9 cellular contexts compared by ENCODE assay signal in the genomic region with DNA sequence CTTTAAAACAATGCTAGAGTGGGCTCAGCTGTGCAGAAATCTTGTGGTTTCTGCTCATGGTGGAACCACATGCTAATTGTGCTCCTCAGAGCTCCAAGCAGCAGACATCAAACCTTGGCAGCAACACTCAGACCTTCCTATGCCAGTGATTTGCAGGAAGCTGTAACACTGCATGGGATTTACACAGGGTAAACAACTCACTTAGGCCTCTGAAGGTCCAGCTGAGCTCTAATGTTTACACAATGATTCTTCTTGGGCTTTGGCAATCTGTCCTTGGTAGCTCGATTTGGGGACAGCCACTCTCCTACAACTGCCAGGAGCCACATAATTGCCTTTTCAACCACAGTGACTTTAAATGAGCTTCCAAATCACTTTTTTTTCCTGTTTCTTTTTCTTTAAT.
DNase-seq lines count a peak whose midpoint lies in the region; ATAC-seq and TF ChIP-seq lines count a peak whose summit lies in the region.
"Had no signal": no experiment of that assay in that cellular context is flagged by ENCODE, and none has a peak within 500 bp of the region (broad histone marks: within the 10 kb centered on the region; RNA-seq: fewer than 3 reads in every experiment).

No MANE protein-coding gene starts in this region.

- H3K27me3 Mint-ChIP-seq in CD4-positive, alpha-beta T cell = no peaks in the 10 kb centered on the region

- H3K27me3 ChIP-seq in gastroesophageal sphincter = no peaks in the 10 kb centered on the region
- no peaks in the 10 kb centered on the region for H3K27me3 ChIP-seq in gastrocnemius medialis
- no peaks in the 10 kb centered on the region for H3K27me3 ChIP-seq in CD4-positive, alpha-beta T cell (ENCODE audit: control insufficient read depth, insufficient read depth, low read length)

- no peak overlapping the region for H3K27ac Mint-ChIP-seq in CD4-positive, alpha-beta T cell

- in situ Hi-C loops in gastrocnemius medialis (cut with MboI; ENCODE audit: low sequenced_read_pairs in 4 of 4) = no loop called here

- H3K4me3 Mint-ChIP-seq in CD4-positive, alpha-beta T cell = no peak overlapping the region
- H3K4me3 Mint-ChIP-seq: activated T-cell treated with anti-CD3 and anti-CD28 coated beads, Interleukin-2, amount 50 U/mL, for 4 hours had no signal

- no peaks in the 10 kb centered on the region for H3K4me1 Mint-ChIP-seq in CD4-positive, alpha-beta T cell (ENCODE audit: low read depth)

- H3K4me3 ChIP-seq in gastroesophageal sphincter (no peak overlapping the region), gastrocnemius medialis (no peak overlapping the region)

- ATAC-seq in gastroesophageal sphincter = peak; percentile 52
- ATAC-seq in gastrocnemius medialis = peak; percentile 49 to 67
- ATAC-seq in GM18858 (IDR thresholded peaks at IDR 0.05; ENCODE audit: unreplicated experiment) = no peak
- ATAC-seq in CD4-positive, alpha-beta T cell (ENCODE audit: poor library complexity) = no peak
- ATAC-seq: activated T-cell treated with anti-CD3 and anti-CD28 coated beads, Interleukin-2, amount 50 U/mL, for 4 hours had no signal

- TF ChIP-seq POLR2A in gastroesophageal sphincter (IDR thresholded peaks at IDR 0.05) = no peak
- TF ChIP-seq POLR2A in gastrocnemius medialis (IDR thresholded peaks at IDR 0.05) = no peak

- intact Hi-C loops in gastrocnemius medialis (cut with DNase I; ENCODE audit: low total_unique reads) = no loop called here
- intact Hi-C loops in CD4-positive, alpha-beta T cell (cut with DNase I, micrococcal nuclease) = no loop called here

- H3K36me3 ChIP-seq in gastroesophageal sphincter = peaks cover 0 to 88% of the 10 kb centered on the region in 2 donors
- H3K36me3 ChIP-seq in gastrocnemius medialis = peaks cover 0 to 45% of the 10 kb centered on the region in 2 donors

- H3K36me3 Mint-ChIP-seq in CD4-positive, alpha-beta T cell (ENCODE audit: low read depth) = no peaks in the 10 kb centered on the region

- CTCF ChIA-PET in CD4-positive, alpha-beta T cell (lab: Charles Lee) = no interaction called here

- peaks cover 22 to 95% (median 42%) of the 10 kb centered on the region in 3 donors for H3K4me1 ChIP-seq in gastroesophageal sphincter
- peaks cover 24 to 27% of the 10 kb centered on the region in 2 donors for H3K4me1 ChIP-seq in gastrocnemius medialis

- no peaks in the 10 kb centered on the region for H3K9me3 Mint-ChIP-seq in CD4-positive, alpha-beta T cell
- H3K9me3 Mint-ChIP-seq: activated T-cell treated with anti-CD3 and anti-CD28 coated beads, Interleukin-2, amount 50 U/mL, for 4 hours had no signal

- POLR2A ChIA-PET in CD4-positive, alpha-beta T cell (lab: Charles Lee) = no interaction called here

- peak; percentile 82 for DNase-seq in H4 (ENCODE audit: low spot score)
- peak; percentile 14 to 50 for DNase-seq in NOMO-1 (lab: John Stamatoyannopoulos, UW; ENCODE audit: unreplicated experiment in 2 of 2)
- no peak for DNase-seq in gastrocnemius medialis
- no peak for DNase-seq in CD4-positive, alpha-beta T cell
- no peak for DNase-seq in 8988T
- DNase-seq in stimulated activated CD4-positive, alpha-beta T cell treated with anti-CD3 and anti-CD28 coated beads, Interleukin-4, amount 100 ng/mL, for 4 hours = no peak
- DNase-seq: activated T-cell treated with anti-CD3 and anti-CD28 coated beads, Interleukin-2, amount 50 U/mL, for 4 hours had no signal

- no peak for TF ChIP-seq EP300 in gastroesophageal sphincter (IDR thresholded peaks at IDR 0.05)

- H3K9me3 ChIP-seq in gastroesophageal sphincter (no peaks in the 10 kb centered on the region), gastrocnemius medialis (no peaks in the 10 kb centered on the region)
- no peaks in the 10 kb centered on the region for H3K9me3 ChIP-seq in CD4-positive, alpha-beta T cell (ENCODE audit: control insufficient read depth, low read length)

- H3K27ac ChIP-seq in gastroesophageal sphincter = peak overlapping the region; percentile 58 to 97 (median 83)
- peak overlapping the region; percentile 56 to 98 (median 72) for H3K27ac ChIP-seq in gastrocnemius medialis
- H3K27ac ChIP-seq in CD4-positive, alpha-beta T cell (ENCODE audit: low read depth, low read length) = no peak overlapping the region

- no peak for TF ChIP-seq CTCF in gastroesophageal sphincter (IDR thresholded peaks at IDR 0.05)
- TF ChIP-seq CTCF in gastrocnemius medialis (IDR thresholded peaks at IDR 0.05 in 4 of 5, conservative IDR thresholded peaks at IDR 0.05 in 1 of 5) = no peak
- no peak for TF ChIP-seq CTCF in CD4-positive, alpha-beta T cell (IDR thresholded peaks at IDR 0.05)

- WGBS in gastroesophageal sphincter (ENCODE audit: low coverage in 1 of 2), 2 donors = 0 to 10% methylated on average over 1 of the region's 1 CpG

Comparison
In these comparisons a context has a peak if more than half of its experiments do, and no peak if none do; other contexts are left out.
1. DNase-seq: peak in H4 (single experiment) and NOMO-1 (2 of 2); none in gastrocnemius medialis (0 of 2), CD4-positive, alpha-beta T cell (0 of 10), 8988T (single experiment) and stimulated activated CD4-positive, alpha-beta T cell treated with anti-CD3 and anti-CD28 coated beads, Interleukin-4, amount 100 ng/mL, for 4 hours (0 of 2).
2. ATAC-seq: peak in gastroesophageal sphincter (single experiment) and gastrocnemius medialis (2 of 2); none in GM18858 (single experiment) and CD4-positive, alpha-beta T cell (single experiment).